In the genomic region with DNA sequence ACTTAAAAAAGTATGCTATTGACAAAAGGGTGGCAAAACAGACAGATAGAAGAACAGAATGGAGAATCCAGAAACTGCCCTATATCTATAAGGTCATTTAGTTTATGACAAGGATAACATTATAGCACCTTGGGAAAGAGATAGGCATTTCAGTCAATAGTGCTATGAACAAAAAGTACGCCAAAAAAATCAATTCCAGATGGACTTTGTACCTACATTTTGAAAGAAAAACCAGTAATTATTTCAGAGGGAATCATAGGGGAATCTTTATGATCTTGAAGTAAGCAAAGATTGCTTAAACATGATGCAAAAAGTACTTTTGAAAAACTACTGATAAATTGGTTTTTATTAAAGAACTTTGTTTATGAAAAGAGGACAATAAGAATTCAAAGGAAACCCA, we compare ENCODE assay signal across 34 cellular contexts.
"Had no signal": no experiment of that assay in that cellular context is flagged by ENCODE, and none has a peak within 500 bp of the region (broad histone marks: within the 10 kb centered on the region; RNA-seq: fewer than 3 reads in every experiment).

No MANE protein-coding gene starts in this region.

- H3K27me3 ChIP-seq: MG63 had no signal

- H3K36me3 ChIP-seq: MG63 had no signal

- H3K9me3 ChIP-seq: MG63 had no signal

- H3K4me3 ChIP-seq: MG63 had no signal

- DNase-seq: Karpas-422, Kasumi-1, MG63, MM.1S, MV-4-11, NCI-H1048, NCI-H1092, NCI-H1092 treated with DMSO at 0.1 percent for 48 hours, NCI-H1105, NCI-H1105 treated with DMSO at 0.1 percent for 48 hours, NCI-H1417, NCI-H1417 treated with DMSO at 0.1 percent for 48 hours, NCI-H1436, NCI-H1436 treated with DMSO at 0.1 percent for 48 hours, NCI-H146, NCI-H1694, NCI-H1694 treated with DMSO at 0.1 percent for 48 hours, NCI-H187, NCI-H187 treated with DMSO at 0.1 percent for 48 hours, NCI-H1930, NCI-H2029, NCI-H2029 treated with DMSO at 0.1 percent for 48 hours, NCI-H2081, NCI-H2081 treated with DMSO at 0.1 percent for 48 hours, NCI-H2107, NCI-H2171, NCI-H2171 treated with DMSO at 0.1 percent for 48 hours, NCI-H2227 treated with DMSO at 0.1 percent for 48 hours, NCI-H226, NCI-H345, NCI-H446, NCI-H446 treated with DMSO at 0.1 percent for 48 hours, NCI-H510A, NCI-H510A treated with DMSO at 0.1 percent for 48 hours had no signal
